Comparison of ENCODE assay signal across 8 cellular contexts in the genomic region with DNA sequence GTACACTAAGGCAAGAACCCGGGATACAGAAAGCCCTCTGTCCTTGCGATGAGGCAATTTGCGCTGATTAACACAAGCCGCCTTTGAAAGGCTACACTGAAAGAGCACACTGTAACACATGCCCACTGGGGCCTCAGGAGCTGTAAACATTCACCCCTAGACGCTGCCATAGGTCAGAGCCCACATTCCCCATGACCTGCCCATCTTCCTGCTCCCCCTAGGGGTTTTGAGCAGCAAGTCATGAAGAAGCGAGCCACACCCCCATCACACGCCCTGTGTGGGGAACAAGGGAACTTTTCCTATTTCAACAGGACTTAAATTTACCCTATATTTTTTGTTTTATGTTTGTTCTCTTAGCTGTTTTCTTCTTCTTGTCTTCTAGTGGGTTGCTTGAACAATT. TPM values are rescaled to one million over a fixed set of nuclear protein-coding genes. Genes with fewer than 3 reads are reported as not detected.
DNase-seq lines count a peak whose midpoint lies in the region; ATAC-seq, FAIRE-seq and TF ChIP-seq lines count a peak whose summit lies in the region.

No MANE protein-coding gene starts in this region.

- WGBS in A549 (ENCODE audit: missing lambda C conversion rate) = 64% methylated on average over 7 of the region's 7 CpGs

- peak in 1 of 2 experiments; percentile 22; a peak in 1 of 5 replicates for TF ChIP-seq RAD21 in A549 (conservative IDR thresholded peaks at IDR 0.05 in 1 of 2, IDR thresholded peaks at IDR 0.05 in 1 of 2)

- H3K27ac ChIP-seq in A549 (no peak overlapping the region), RWPE1 (no peak overlapping the region)

- H3K9me3 ChIP-seq in A549 = no peaks in the 10 kb centered on the region

- TF ChIP-seq CTCF in A549 (IDR thresholded peaks at IDR 0.05) = no peak
- TF ChIP-seq CTCF in RWPE1 (conservative IDR thresholded peaks at IDR 0.05; ENCODE audit: low read depth) = 0 out of 2 replicates have a peak, but pooled peaks have one; percentile 11

- H3K4me3 ChIP-seq in A549 = no peak overlapping the region

- TF ChIP-seq EP300 in A549 (IDR thresholded peaks at IDR 0.05) = no peak

- FAIRE-seq in A549 (lab: Jason Lieb, UNC) = no peak

- H3K4me2 ChIP-seq in A549 = no peak overlapping the region

- TF ChIP-seq POLR2A in A549 (IDR thresholded peaks at IDR 0.05; ENCODE audit: low read length) = no peak

- intact Hi-C loops in left ventricle myocardium superior (cut with micrococcal nuclease) = no loop called here

- POLR2A ChIA-PET in A549 (lab: Yijun Ruan, JAX) = no interaction called here
- POLR2A ChIA-PET in RWPE1 (lab: Yijun Ruan, JAX; ENCODE audit: low non-redundant PET) = no interaction called here

- DNase-seq in A549 (ENCODE audit: low read depth in 1 of 2, low spot score in 1 of 2) (peak; percentile 8 to 42), RWPE1 (ENCODE audit: low spot score) (peak; percentile 5), NCI-H1417 treated with DMSO at 0.1 percent for 48 hours (lab: John Stamatoyannopoulos, UW) (no peak), NOMO-1 treated with DMSO at 0.1 percent for 48 hours (lab: John Stamatoyannopoulos, UW; ENCODE audit: unreplicated experiment) (no peak), left ventricle myocardium superior (no peak), NCI-H524 treated with DMSO at 0.1 percent for 48 hours (lab: John Stamatoyannopoulos, UW) (no peak)

- no peaks in the 10 kb centered on the region for H3K4me1 ChIP-seq in A549

- ATAC-seq in A549 (peak; percentile 70 to 96; a peak in 4 of 6 replicates), GM18858 (IDR thresholded peaks at IDR 0.05; ENCODE audit: unreplicated experiment) (peak; percentile 72), HG02938 (IDR thresholded peaks at IDR 0.05; ENCODE audit: unreplicated experiment) (peak; percentile 94), left ventricle myocardium superior (no peak)

- CTCF ChIA-PET in A549 (lab: Yijun Ruan, JAX) = interaction anchor here (1.4 kb wide), 1 partner anchor 10 kb away, joined by 5 read pairs; no protein-coding TSS in a partner anchor
- CTCF ChIA-PET in RWPE1 (lab: Yijun Ruan, JAX) = interaction anchor here (0.6 kb wide), 1 partner anchor 389 kb away, joined by 6 read pairs; no protein-coding TSS in a partner anchor

TF ChIP-seq in A549, 52 proteins besides CTCF, POLR2A, EP300 and RAD21:
- TF ChIP-seq FOSB (CRISPR knock-in tag; IDR thresholded peaks at IDR 0.05) = no peak
- TF ChIP-seq MAFK (IDR thresholded peaks at IDR 0.05; ENCODE audit: partially characterized antibody) = no peak

RNA-seq across cellular contexts. Expression of gene SLC4A10, which starts 47.8 kb away (rescaled TPM):
- polyA plus RNA-seq in A549 (2011; rRNA removed) (0.01 and 0.05 TPM in 2 replicates), A549 (2017; fragmentation: RNase III; extraction: RNeasy Plus Mini Kit Qiagen cat#74134 plus additional on column Dnase treatment) (not detected in 3 replicates)
- polyA plus RNA-seq in A549 (2012; cell fraction: cytosol; rRNA removed) = not detected in 2 replicates
- polyA plus RNA-seq in A549 (2012; cell fraction: nucleus; rRNA removed) = not detected in 2 replicates
- not detected in 2 replicates for polyA minus RNA-seq in A549 (2011; rRNA and poly(A)+ RNA removed)
- not detected for total RNA-seq in left ventricle myocardium superior

Comparison
In these comparisons a context has a peak if more than half of its experiments do, and no peak if none do; other contexts are left out.
1. DNase-seq: peak in A549 (2 of 2) and RWPE1 (single experiment); none in NCI-H1417 treated with DMSO at 0.1 percent for 48 hours (single experiment), NOMO-1 treated with DMSO at 0.1 percent for 48 hours (single experiment), left ventricle myocardium superior (single experiment) and NCI-H524 treated with DMSO at 0.1 percent for 48 hours (single experiment).